32 cellular contexts compared by ENCODE assay signal in genomic region chr3:150995510-150995909, GRCh38. TPM values are rescaled to one million over a fixed set of nuclear protein-coding genes. Genes with fewer than 3 reads are reported as not detected.
"Had no signal": no experiment of that assay in that cellular context is flagged by ENCODE, and none has a peak within 500 bp of the region (broad histone marks: within the 10 kb centered on the region; RNA-seq: fewer than 3 reads in every experiment).

No MANE protein-coding gene starts in this region.

- H3K4me3 ChIP-seq: stomach, suprapubic skin, testis, thoracic aorta, thyroid gland, tibial artery, tibial nerve, transverse colon, upper lobe of left lung, upper lobe of right lung, uterus, vagina had no signal

- FAIRE-seq: urothelium cell line had no signal

- H3K36me3 Mint-ChIP-seq: stimulated activated effector memory CD8-positive, alpha-beta T cell treated with anti-CD3 and anti-CD28 coated beads, Interleukin-12 subunit alpha, Interleukin-12 subunit beta, amount 100 ng/mL, for 72 hours; stimulated activated memory B cell treated with anti-CD40 and anti-IgM and Interleukin-4, amounts not matched to agents 10 μg/mL and 1 μg/mL and 100 μg/mL, for 72 hours; stimulated activated naive B cell treated with anti-CD40 and anti-IgM and Interleukin-4, amounts not matched to agents 10 μg/mL and 1 μg/mL and 100 μg/mL, for 72 hours had no signal

- H3K9me3 ChIP-seq: testis, thyroid gland, transverse colon, upper lobe of left lung, upper lobe of right lung, uterus, vagina had no signal

- H3K27me3 ChIP-seq: stomach, testis, thyroid gland, tibial artery, tibial nerve, transverse colon, upper lobe of left lung, upper lobe of right lung, uterus, vagina had no signal

- H3K4me3 Mint-ChIP-seq: stimulated activated effector memory CD8-positive, alpha-beta T cell treated with anti-CD3 and anti-CD28 coated beads, Interleukin-12 subunit alpha, Interleukin-12 subunit beta, amount 100 ng/mL, for 72 hours; stimulated activated memory B cell treated with anti-CD40 and anti-IgM and Interleukin-4, amounts not matched to agents 10 μg/mL and 1 μg/mL and 100 μg/mL, for 72 hours; stimulated activated naive B cell treated with anti-CD40 and anti-IgM and Interleukin-4, amounts not matched to agents 10 μg/mL and 1 μg/mL and 100 μg/mL, for 72 hours; stimulated activated naive CD8-positive, alpha-beta T cell treated with anti-CD3 and anti-CD28 coated beads, Interleukin-15, amount 100 ng/mL, for 72 hours; stimulated activated naive CD8-positive, alpha-beta T cell treated with anti-CD3 and anti-CD28 coated beads, Interleukin-15, Interleukin-2, amounts not matched to agents 100 ng/mL and 50 ng/mL, for 24 hours had no signal

- H3K27ac Mint-ChIP-seq: stimulated activated effector memory CD8-positive, alpha-beta T cell treated with anti-CD3 and anti-CD28 coated beads, Interleukin-12 subunit alpha, Interleukin-12 subunit beta, amount 100 ng/mL, for 72 hours; stimulated activated memory B cell treated with anti-CD40 and anti-IgM and Interleukin-4, amounts not matched to agents 10 μg/mL and 1 μg/mL and 100 μg/mL, for 72 hours; stimulated activated naive B cell treated with anti-CD40 and anti-IgM and Interleukin-4, amounts not matched to agents 10 μg/mL and 1 μg/mL and 100 μg/mL, for 72 hours; stimulated activated naive CD8-positive, alpha-beta T cell treated with anti-CD3 and anti-CD28 coated beads, Interleukin-15, amount 100 ng/mL, for 72 hours; stimulated activated naive CD8-positive, alpha-beta T cell treated with anti-CD3 and anti-CD28 coated beads, Interleukin-15, Interleukin-2, amounts not matched to agents 100 ng/mL and 50 ng/mL, for 24 hours had no signal

- H3K4me1 ChIP-seq: stomach, suprapubic skin, testis, thyroid gland, tibial artery, tibial nerve, transverse colon, upper lobe of left lung, upper lobe of right lung, uterus, vagina had no signal

- H3K4me1 Mint-ChIP-seq: stimulated activated effector memory CD8-positive, alpha-beta T cell treated with anti-CD3 and anti-CD28 coated beads, Interleukin-12 subunit alpha, Interleukin-12 subunit beta, amount 100 ng/mL, for 72 hours; stimulated activated memory B cell treated with anti-CD40 and anti-IgM and Interleukin-4, amounts not matched to agents 10 μg/mL and 1 μg/mL and 100 μg/mL, for 72 hours; stimulated activated naive B cell treated with anti-CD40 and anti-IgM and Interleukin-4, amounts not matched to agents 10 μg/mL and 1 μg/mL and 100 μg/mL, for 72 hours; stimulated activated naive CD8-positive, alpha-beta T cell treated with anti-CD3 and anti-CD28 coated beads, Interleukin-15, amount 100 ng/mL, for 72 hours had no signal

- DNase-seq: stimulated activated CD4-positive, alpha-beta T cell treated with anti-CD3 and anti-CD28 coated beads, Interleukin-2, amount 100 ng/mL, for 48 hours; stimulated activated CD4-positive, alpha-beta T cell treated with anti-CD3 and anti-CD28 coated beads, Interleukin-4, amount 100 ng/mL, for 1 hour; stimulated activated CD4-positive, alpha-beta T cell treated with anti-CD3 and anti-CD28 coated beads, Interleukin-4, amount 100 ng/mL, for 24 hours; stimulated activated CD4-positive, alpha-beta T cell treated with anti-CD3 and anti-CD28 coated beads, Interleukin-4, amount 100 ng/mL, for 4 hours; stimulated activated CD8-positive, alpha-beta memory T cell treated with anti-CD3 and anti-CD28 coated beads, Interleukin-4, amount 100 ng/mL, for 48 hours; stimulated activated naive B cell treated with anti-CD40 and anti-IgM and Interleukin-4, amounts not matched to agents 10 μg/mL and 1 μg/mL and 100 μg/mL, for 72 hours; stimulated activated naive CD4-positive, alpha-beta T cell; stimulated activated naive CD4-positive, alpha-beta T cell treated with Interleukin-2 at 50 U/mL for 16 hours; stimulated activated naive CD8-positive, alpha-beta T cell treated with anti-CD3 and anti-CD28 coated beads, Interleukin-15, amount 100 ng/mL, for 72 hours; stimulated activated naive CD8-positive, alpha-beta T cell treated with anti-CD3 and anti-CD28 coated beads, Interleukin-15, Interleukin-2, amounts not matched to agents 100 U/mL and 50 U/mL, for 24 hours; stomach; substantia nigra; testis; thyroid gland; tibial artery; transverse colon; trophoblast cell; upper lobe of left lung; upper lobe of right lung; uterus had no signal

- H3K27ac ChIP-seq: stomach, suprapubic skin, testis, thoracic aorta, thyroid gland, tibial artery, tibial nerve, transverse colon, upper lobe of left lung, upper lobe of right lung, uterus, vagina had no signal

- H3K9me3 Mint-ChIP-seq: stimulated activated effector memory CD8-positive, alpha-beta T cell treated with anti-CD3 and anti-CD28 coated beads, Interleukin-12 subunit alpha, Interleukin-12 subunit beta, amount 100 ng/mL, for 72 hours; stimulated activated naive CD8-positive, alpha-beta T cell treated with anti-CD3 and anti-CD28 coated beads, Interleukin-15, amount 100 ng/mL, for 72 hours; stimulated activated naive CD8-positive, alpha-beta T cell treated with anti-CD3 and anti-CD28 coated beads, Interleukin-15, Interleukin-2, amounts not matched to agents 100 ng/mL and 50 ng/mL, for 24 hours had no signal

- ATAC-seq: stimulated activated effector memory CD8-positive, alpha-beta T cell treated with anti-CD3 and anti-CD28 coated beads, Interleukin-12 subunit alpha, Interleukin-12 subunit beta, amount 100 ng/mL, for 72 hours; stimulated activated memory B cell treated with anti-CD40 and anti-IgM and Interleukin-4, amounts not matched to agents 10 μg/mL and 1 μg/mL and 100 μg/mL, for 72 hours; stimulated activated naive B cell treated with anti-CD40 and anti-IgM and Interleukin-4, amounts not matched to agents 10 μg/mL and 1 μg/mL and 100 μg/mL, for 72 hours; stimulated activated naive CD8-positive, alpha-beta T cell treated with anti-CD3 and anti-CD28 coated beads, Interleukin-15, amount 100 ng/mL, for 72 hours; stimulated activated naive CD8-positive, alpha-beta T cell treated with anti-CD3 and anti-CD28 coated beads, Interleukin-15, Interleukin-2, amounts not matched to agents 100 U/mL and 50 U/mL, for 24 hours; upper lobe of right lung had no signal

- H3K36me3 ChIP-seq: stomach, suprapubic skin, thoracic aorta, thyroid gland, tibial artery, tibial nerve, transverse colon, upper lobe of left lung, upper lobe of right lung, uterus, vagina had no signal

RNA-seq across cellular contexts. Expression of gene CLRN1, which starts 23.0 kb away (rescaled TPM):
- total RNA-seq: stomach, subcutaneous adipose tissue, suprapubic skin, temporal lobe, thoracic aorta, thyroid gland, tibial nerve, upper lobe of left lung, upper lobe of right lung, ureter, urinary bladder, uterus, vagina had no signal
- polyA plus RNA-seq: stomach, urinary bladder had no signal
